ENCODE assay signal across 23 cellular contexts in genomic region chr4:170428929-170429328, GRCh38.
"Had no signal": no experiment of that assay in that cellular context is flagged by ENCODE, and none has a peak within 500 bp of the region (broad histone marks: within the 10 kb centered on the region; RNA-seq: fewer than 3 reads in every experiment).

No MANE protein-coding gene starts in this region.

- H3K27me3 Mint-ChIP-seq: naive B cell; stimulated activated memory B cell treated with anti-CD40 and anti-IgM and Interleukin-4, amounts not matched to agents 10 μg/mL and 1 μg/mL and 100 μg/mL, for 72 hours; stimulated activated naive CD8-positive, alpha-beta T cell treated with anti-CD3 and anti-CD28 coated beads, Interleukin-15, Interleukin-2, amounts not matched to agents 100 ng/mL and 50 ng/mL, for 24 hours had no signal

- H3K27me3 ChIP-seq: colonic mucosa, foreskin keratinocyte, neutrophil, spleen, tibial artery, upper lobe of left lung, uterus had no signal

- DNase-seq: colonic mucosa; dermis blood vessel endothelial cell; erythroblast; foreskin keratinocyte; head of caudate nucleus; hippocampal formation; left colon; left ventricle myocardium superior; mesenchymal stem cell; naive B cell; spleen; stimulated activated CD4-positive, alpha-beta T cell treated with anti-CD3 and anti-CD28 coated beads, Interleukin-15, amount 100 ng/mL, for 24 hours; stimulated activated CD4-positive, alpha-beta T cell treated with anti-CD3 and anti-CD28 coated beads, Interleukin-1b, Interleukin-23, amount 100 ng/mL, for 48 hours; stimulated activated CD4-positive, alpha-beta T cell treated with anti-CD3 and anti-CD28 coated beads, Interleukin-4, amount 100 ng/mL, for 24 hours; tibial artery; upper lobe of left lung; uterus had no signal

- H3K4me3 ChIP-seq: colonic mucosa, lung, spleen, tibial artery, upper lobe of left lung, uterus had no signal

- H3K27ac Mint-ChIP-seq: naive B cell; stimulated activated memory B cell treated with anti-CD40 and anti-IgM and Interleukin-4, amounts not matched to agents 10 μg/mL and 1 μg/mL and 100 μg/mL, for 72 hours; stimulated activated naive CD8-positive, alpha-beta T cell treated with anti-CD3 and anti-CD28 coated beads, Interleukin-15, Interleukin-2, amounts not matched to agents 100 ng/mL and 50 ng/mL, for 24 hours had no signal

- H3K4me3 Mint-ChIP-seq: naive B cell; nephron; stimulated activated memory B cell treated with anti-CD40 and anti-IgM and Interleukin-4, amounts not matched to agents 10 μg/mL and 1 μg/mL and 100 μg/mL, for 72 hours; stimulated activated naive CD8-positive, alpha-beta T cell treated with anti-CD3 and anti-CD28 coated beads, Interleukin-15, Interleukin-2, amounts not matched to agents 100 ng/mL and 50 ng/mL, for 24 hours had no signal

- H3K9me3 Mint-ChIP-seq: nephron; stimulated activated memory B cell treated with anti-CD40 and anti-IgM and Interleukin-4, amounts not matched to agents 10 μg/mL and 1 μg/mL and 100 μg/mL, for 72 hours had no signal

- H3K36me3 Mint-ChIP-seq: naive B cell; stimulated activated memory B cell treated with anti-CD40 and anti-IgM and Interleukin-4, amounts not matched to agents 10 μg/mL and 1 μg/mL and 100 μg/mL, for 72 hours had no signal

- H3K4me1 Mint-ChIP-seq: naive B cell; stimulated activated memory B cell treated with anti-CD40 and anti-IgM and Interleukin-4, amounts not matched to agents 10 μg/mL and 1 μg/mL and 100 μg/mL, for 72 hours had no signal

- H3K36me3 ChIP-seq: colonic mucosa, neutrophil, spleen, tibial artery, upper lobe of left lung, uterus had no signal

- H3K4me1 ChIP-seq: colonic mucosa, foreskin keratinocyte, spleen, tibial artery, upper lobe of left lung, uterus had no signal

- ATAC-seq: foreskin keratinocyte; left colon; left ventricle myocardium superior; sciatic nerve; stimulated activated memory B cell treated with anti-CD40 and anti-IgM and Interleukin-4, amounts not matched to agents 10 μg/mL and 1 μg/mL and 100 μg/mL, for 72 hours had no signal

- H3K9me3 ChIP-seq: colonic mucosa, neutrophil, tibial artery, upper lobe of left lung, uterus had no signal

- H3K27ac ChIP-seq: colonic mucosa, foreskin keratinocyte, neutrophil, spleen, tibial artery, upper lobe of left lung, uterus had no signal
